Comparison of ENCODE assay signal across 35 cellular contexts in genomic region chr7:5657901-5658300, GRCh38.
DNase-seq lines count a peak whose midpoint lies in the region; ATAC-seq, FAIRE-seq and TF ChIP-seq lines count a peak whose summit lies in the region.
"Had no signal": no experiment of that assay in that cellular context is flagged by ENCODE, and none has a peak within 500 bp of the region (broad histone marks: within the 10 kb centered on the region; RNA-seq: fewer than 3 reads in every experiment).

No MANE protein-coding gene starts in this region.

- H3K4me1 ChIP-seq in H9 (ENCODE audit: insufficient read depth, low read length) (no peaks in the 10 kb centered on the region), Caco-2 (no peaks in the 10 kb centered on the region), lower lobe of right lung (peaks cover 29% of the 10 kb centered on the region)
- H3K4me1 ChIP-seq: A549, ascending aorta, SJSA1 had no signal

- H3K36me3 ChIP-seq in bronchial epithelial cell (ENCODE audit: control insufficient read depth, insufficient read depth, low read length) (peaks cover 7% of the 10 kb centered on the region), Caco-2 (ENCODE audit: control insufficient read depth, insufficient read depth, low read length) (no peaks in the 10 kb centered on the region), lower lobe of right lung (peaks cover 27% of the 10 kb centered on the region)

- DNase-seq in AG10803 (ENCODE audit: low read depth) (peak; percentile 70), H9 (no peak), bronchial epithelial cell (ENCODE audit: low read depth) (peak; percentile 97), iris pigment epithelial cell (ENCODE audit: low read depth) (peak; percentile 31), UCSD-AML1 (lab: John Stamatoyannopoulos, UW; ENCODE audit: unreplicated experiment) (no peak), NCI-H146 treated with DMSO at 0.1 percent for 48 hours (lab: John Stamatoyannopoulos, UW; ENCODE audit: unreplicated experiment) (no peak), Caco-2 (no peak), lower lobe of right lung (no peak)
- DNase-seq: activated CD4-positive, alpha-beta T cell treated with anti-CD3 and anti-CD28 coated beads, Interleukin-2, amount 10 ng/mL, durations not matched to agents 24 days and 14 days; activated effector memory CD4-positive, alpha-beta T cell treated with anti-CD3 and anti-CD28 coated beads, Interleukin-2, amount 50 U/mL, for 16 hours; activated naive CD8-positive, alpha-beta T cell treated with anti-CD3 and anti-CD28 coated beads, Interleukin-2, amount 10 ng/mL, durations not matched to agents 7 days and 5 days; activated T-cell treated with anti-CD3 and anti-CD28 coated beads, Interleukin-2, amount 50 U/mL, for 24 hours; BE2C; CD8-positive, alpha-beta memory T cell; central memory CD4-positive, alpha-beta T cell; hippocampal formation; left cardiac atrium; MV-4-11; NCI-H146; NCI-H2107; NCI-H446; NCI-H82; psoas muscle; stimulated activated naive CD4-positive, alpha-beta T cell treated with Interleukin-2 at 50 U/mL for 16 hours; T1000; upper lobe of left lung had no signal

- WGBS in H9 (ENCODE audit: extremely low coverage, insufficient read length, low lambda C conversion rate), result no CpG with 5 or more reads among the region's 7 CpGs

- H3K4me3 ChIP-seq in AG10803 (ENCODE audit: low read length) (no peak overlapping the region), bronchial epithelial cell (ENCODE audit: low read depth, low read length) (no peak overlapping the region), Caco-2 (ENCODE audit: low read depth, low read length) (no peak overlapping the region), lower lobe of right lung (no peak overlapping the region)
- H3K4me3 ChIP-seq: A549, ascending aorta, esophagus muscularis mucosa, gastroesophageal sphincter, psoas muscle, SJSA1, suprapubic skin, upper lobe of left lung had no signal

- H2BK120ac ChIP-seq in H9 (ENCODE audit: low read depth, low read length, poor library complexity, severe bottlenecking), result no peak overlapping the region

- H3K4me2 ChIP-seq in H9 (ENCODE audit: insufficient read depth, insufficient read length, low read length), result no peak overlapping the region
- H3K4me2 ChIP-seq: A549 had no signal

- no TSS peak for BruUV-seq in Caco-2 (replicated peaks; lab: Mats Ljungman, UMichigan)

- H3K9me3 Mint-ChIP-seq in H9 (no peaks in the 10 kb centered on the region), Caco-2 (ENCODE audit: unreplicated experiment) (no peaks in the 10 kb centered on the region)
- H3K9me3 Mint-ChIP-seq: activated CD4-positive, alpha-beta T cell treated with anti-CD3 and anti-CD28 coated beads, Interleukin-2, amount 10 ng/mL, durations not matched to agents 24 days and 14 days; activated naive CD8-positive, alpha-beta T cell treated with anti-CD3 and anti-CD28 coated beads, Interleukin-2, amount 10 ng/mL, durations not matched to agents 7 days and 5 days; activated T-cell treated with anti-CD3 and anti-CD28 coated beads, Interleukin-2, amount 50 U/mL, for 24 hours; CD8-positive, alpha-beta memory T cell; dendritic cell treated with granulocyte-macrophage colony-stimulating factor and Interleukin-4, amounts not matched to agents 40 ng/mL and 50 ng/mL, for 4 days; natural killer cell treated with Interleukin-12 subunit alpha and Interleukin-12 subunit beta and Interleukin-15 and Interleukin-18, amount 100 ng/mL, for 72 hours had no signal

- no peak overlapping the region for H2BK12ac ChIP-seq in H9 (ENCODE audit: insufficient read length, low read depth, low read length)

- H3K27ac ChIP-seq in H9 (ENCODE audit: insufficient read length, low read depth, low read length), result no peak overlapping the region
- no peak overlapping the region for H3K27ac ChIP-seq in lower lobe of right lung
- H3K27ac ChIP-seq: A549, ascending aorta, psoas muscle, SJSA1, suprapubic skin, upper lobe of left lung had no signal

- H2AFZ ChIP-seq in H9 (ENCODE audit: low read length), result no peak overlapping the region

- H3K79me1 ChIP-seq in H9 (ENCODE audit: insufficient read depth, low read depth, low read length, poor library complexity, severe bottlenecking), result no peaks in the 10 kb centered on the region

- H3K4ac ChIP-seq in H9 (ENCODE audit: low read depth, low read length), result no peak overlapping the region

- H3K27ac Mint-ChIP-seq in H9 (peak overlapping the region in 2 of 3 experiments; percentile 22 to 35; a peak in 2 of 7 replicates), Caco-2 (ENCODE audit: unreplicated experiment) (no peak overlapping the region)
- H3K27ac Mint-ChIP-seq: activated CD4-positive, alpha-beta T cell treated with anti-CD3 and anti-CD28 coated beads, Interleukin-2, amount 10 ng/mL, durations not matched to agents 24 days and 14 days; activated naive CD8-positive, alpha-beta T cell treated with anti-CD3 and anti-CD28 coated beads, Interleukin-2, amount 10 ng/mL, durations not matched to agents 7 days and 5 days; activated T-cell treated with anti-CD3 and anti-CD28 coated beads, Interleukin-2, amount 50 U/mL, for 24 hours; CD8-positive, alpha-beta memory T cell; dendritic cell treated with granulocyte-macrophage colony-stimulating factor and Interleukin-4, amounts not matched to agents 40 ng/mL and 50 ng/mL, for 4 days; natural killer cell treated with Interleukin-12 subunit alpha and Interleukin-12 subunit beta and Interleukin-15 and Interleukin-18, amount 100 ng/mL, for 72 hours had no signal

- H4K5ac ChIP-seq in H9 (ENCODE audit: insufficient read length, low read depth, low read length), result no peak overlapping the region

- H4K8ac ChIP-seq in H9 (replicated peaks; ENCODE audit: insufficient read length, low read depth, low read length), result no peak overlapping the region

- peaks cover 7 to 22% (median 9%) of the 10 kb centered on the region in 3 experiments; a peak in 6 of 7 replicates for H3K36me3 Mint-ChIP-seq in H9 (ENCODE audit: insufficient read depth in 1 of 3, low read depth in 3 of 3)
- H3K36me3 Mint-ChIP-seq in Caco-2 (ENCODE audit: insufficient read depth, unreplicated experiment), result peaks cover 34% of the 10 kb centered on the region
- H3K36me3 Mint-ChIP-seq: natural killer cell treated with Interleukin-12 subunit alpha and Interleukin-12 subunit beta and Interleukin-15 and Interleukin-18, amount 100 ng/mL, for 72 hours had no signal

- intact Hi-C loops in Caco-2 (cut with micrococcal nuclease; ENCODE audit: unreplicated experiment) (no loop called here), lower lobe of right lung (cut with DNase I) (no loop called here)

- H3K4me3 Mint-ChIP-seq in H9 (no peak overlapping the region), Caco-2 (ENCODE audit: unreplicated experiment) (no peak overlapping the region)
- H3K4me3 Mint-ChIP-seq: activated CD4-positive, alpha-beta T cell treated with anti-CD3 and anti-CD28 coated beads, Interleukin-2, amount 10 ng/mL, durations not matched to agents 24 days and 14 days; activated naive CD8-positive, alpha-beta T cell treated with anti-CD3 and anti-CD28 coated beads, Interleukin-2, amount 10 ng/mL, durations not matched to agents 7 days and 5 days; activated T-cell treated with anti-CD3 and anti-CD28 coated beads, Interleukin-2, amount 50 U/mL, for 24 hours; dendritic cell treated with granulocyte-macrophage colony-stimulating factor and Interleukin-4, amounts not matched to agents 40 ng/mL and 50 ng/mL, for 4 days; natural killer cell treated with Interleukin-12 subunit alpha and Interleukin-12 subunit beta and Interleukin-15 and Interleukin-18, amount 100 ng/mL, for 72 hours had no signal

- H4K20me1 ChIP-seq in H9 (ENCODE audit: control insufficient read depth, insufficient read depth, insufficient read length), result no peaks in the 10 kb centered on the region

- no peak overlapping the region for H3K56ac ChIP-seq in H9 (ENCODE audit: insufficient read length, low read depth, low read length)

- TF ChIP-seq CTCF in AG10803 (conservative IDR thresholded peaks at IDR 0.05; ENCODE audit: low read length) (peak; percentile 16; the same call in 1 of the 2 replicates), H9 (conservative IDR thresholded peaks at IDR 0.05) (no peak), bronchial epithelial cell (IDR thresholded peaks at IDR 0.05; ENCODE audit: insufficient read depth, low read length, severe bottlenecking) (peak; percentile 19), Caco-2 (IDR thresholded peaks at IDR 0.05; ENCODE audit: insufficient read depth in 1 of 2, low read depth in 1 of 2, low read length in 1 of 2, severe bottlenecking in 1 of 2, unreplicated experiment in 1 of 2) (no peak), lower lobe of right lung (IDR thresholded peaks at IDR 0.05) (no peak)

- H2BK5ac ChIP-seq in H9 (ENCODE audit: insufficient read length, low read length), result no peak overlapping the region

- H3T11ph ChIP-seq in H9 (ENCODE audit: low read length), result no peak overlapping the region

- H3K27me3 ChIP-seq in H9 (ENCODE audit: insufficient read depth, low read length) (no peaks in the 10 kb centered on the region), bronchial epithelial cell (ENCODE audit: control insufficient read depth, insufficient read depth, low read length) (no peaks in the 10 kb centered on the region), Caco-2 (replicated peaks; ENCODE audit: control insufficient read depth, insufficient read depth, low read length) (no peaks in the 10 kb centered on the region), lower lobe of right lung (ENCODE audit: low read depth) (no peaks in the 10 kb centered on the region)
- H3K27me3 ChIP-seq: ascending aorta, BE2C, esophagus muscularis mucosa, gastroesophageal sphincter, SJSA1, suprapubic skin, upper lobe of left lung had no signal

- no peak overlapping the region for H3K9ac ChIP-seq in H9 (ENCODE audit: extremely low read depth, insufficient read length, low read length)

- CTCF ChIA-PET in Caco-2 (lab: Charles Lee), result no interaction called here

- no peak overlapping the region for H3K18ac ChIP-seq in H9 (ENCODE audit: insufficient read length, low read depth, low read length)

- H3K14ac ChIP-seq in H9 (ENCODE audit: insufficient read depth, low read length), result no peak overlapping the region

- no peaks in the 10 kb centered on the region for H3K79me2 ChIP-seq in H9 (ENCODE audit: insufficient read depth, low read length)

- POLR2A ChIA-PET in Caco-2 (lab: Charles Lee), result no interaction called here

- H3K23me2 ChIP-seq in H9 (ENCODE audit: insufficient read length, low read depth, low read length, poor library complexity, severe bottlenecking), result no peaks in the 10 kb centered on the region

- H2BK15ac ChIP-seq in H9 (ENCODE audit: low read depth, low read length), result no peak overlapping the region

- no peak overlapping the region for H3K23ac ChIP-seq in H9 (ENCODE audit: insufficient read length, low read depth, low read length)

- peaks cover 2% of the 10 kb centered on the region in 2 experiments for H3K4me1 Mint-ChIP-seq in H9
- peaks cover 4% of the 10 kb centered on the region for H3K4me1 Mint-ChIP-seq in Caco-2 (ENCODE audit: low read depth, unreplicated experiment)

- H3K27me3 Mint-ChIP-seq in H9 (ENCODE audit: low read depth) (no peaks in the 10 kb centered on the region), Caco-2 (ENCODE audit: insufficient read depth, unreplicated experiment) (no peaks in the 10 kb centered on the region)
- H3K27me3 Mint-ChIP-seq: activated CD4-positive, alpha-beta T cell treated with anti-CD3 and anti-CD28 coated beads, Interleukin-2, amount 10 ng/mL, durations not matched to agents 24 days and 14 days; activated naive CD8-positive, alpha-beta T cell treated with anti-CD3 and anti-CD28 coated beads, Interleukin-2, amount 10 ng/mL, durations not matched to agents 7 days and 5 days; activated T-cell treated with anti-CD3 and anti-CD28 coated beads, Interleukin-2, amount 50 U/mL, for 24 hours; CD8-positive, alpha-beta memory T cell; dendritic cell treated with granulocyte-macrophage colony-stimulating factor and Interleukin-4, amounts not matched to agents 40 ng/mL and 50 ng/mL, for 4 days; natural killer cell treated with Interleukin-12 subunit alpha and Interleukin-12 subunit beta and Interleukin-15 and Interleukin-18, amount 100 ng/mL, for 72 hours had no signal

- FAIRE-seq in bronchial epithelial cell (lab: Jason Lieb, UNC), result peak; percentile 86
- FAIRE-seq: A549 had no signal

- no peak for ATAC-seq in lower lobe of right lung
- ATAC-seq: A549; gastroesophageal sphincter; HCT116; left cardiac atrium; natural killer cell treated with Interleukin-12 subunit alpha and Interleukin-12 subunit beta and Interleukin-15 and Interleukin-18, amount 100 ng/mL, for 72 hours; psoas muscle had no signal

- no peak overlapping the region for H2AK5ac ChIP-seq in H9 (ENCODE audit: insufficient read length, low read length)

- H4K91ac ChIP-seq in H9 (ENCODE audit: insufficient read length, low read depth, low read length), result no peak overlapping the region

- no peak overlapping the region for H2BK20ac ChIP-seq in H9 (ENCODE audit: low read depth, low read length, poor library complexity, severe bottlenecking)

- H3K9me3 ChIP-seq in H9 (ENCODE audit: control insufficient read depth, low read depth, low read length) (no peaks in the 10 kb centered on the region), Caco-2 (no peaks in the 10 kb centered on the region), lower lobe of right lung (no peaks in the 10 kb centered on the region)
- H3K9me3 ChIP-seq: A549, ascending aorta, BE2C, esophagus muscularis mucosa, gastroesophageal sphincter, psoas muscle, SJSA1, suprapubic skin, upper lobe of left lung had no signal

Comparison
In these comparisons a context has a peak if more than half of its experiments do, and no peak if none do; other contexts are left out.
1. DNase-seq: peak in AG10803 (single experiment), bronchial epithelial cell (single experiment) and iris pigment epithelial cell (single experiment); none in H9 (single experiment), UCSD-AML1 (single experiment), NCI-H146 treated with DMSO at 0.1 percent for 48 hours (single experiment), Caco-2 (0 of 2) and lower lobe of right lung (single experiment).
2. CTCF ChIP-seq: peak in AG10803 (single experiment) and bronchial epithelial cell (single experiment); none in H9 (single experiment), Caco-2 (0 of 2) and lower lobe of right lung (single experiment).